ENCODE assay signal across 23 cellular contexts in genomic region chr2:216425008-216425780, GRCh38. TPM values are rescaled to one million over a fixed set of nuclear protein-coding genes. Genes with fewer than 3 reads are reported as not detected.
"Had no signal": no experiment of that assay in that cellular context is flagged by ENCODE, and none has a peak within 500 bp of the region (broad histone marks: within the 10 kb centered on the region; RNA-seq: fewer than 3 reads in every experiment).

No MANE protein-coding gene starts in this region.

- H3K4me3 Mint-ChIP-seq: natural killer cell, neural crest cell had no signal

- H3K4me2 ChIP-seq: hepatocyte had no signal

- H3K36me3 ChIP-seq: uterus had no signal

- H3K4me1 Mint-ChIP-seq: neural crest cell had no signal

- DNase-seq: cerebellar nuclear complex; dermis blood vessel endothelial cell; foreskin keratinocyte; head of caudate nucleus; kidney; left colon; left ventricle myocardium superior; natural killer cell; nucleus accumbens; ovary; right cardiac atrium; spleen; stimulated activated naive CD4-positive, alpha-beta T cell treated with Interleukin-2 at 50 U/mL for 16 hours; thyroid gland; uterus had no signal

- H2AFZ ChIP-seq: hepatocyte had no signal

- H3K4me1 ChIP-seq: foreskin keratinocyte, suprapubic skin, thyroid gland, upper lobe of left lung, uterus had no signal

- H3K27ac ChIP-seq: foreskin keratinocyte, hepatocyte, ovary, spleen, suprapubic skin, thyroid gland, upper lobe of left lung, uterus had no signal

- H3K27me3 ChIP-seq: foreskin keratinocyte, hepatocyte, ovary, spleen, suprapubic skin, thyroid gland, upper lobe of left lung, uterus had no signal

- H3K9me3 Mint-ChIP-seq: natural killer cell, neural crest cell had no signal

- H3K9me3 ChIP-seq: suprapubic skin, thyroid gland, upper lobe of left lung, uterus had no signal

- H3K4me3 ChIP-seq: hepatocyte, lung, ovary, spleen, suprapubic skin, thyroid gland, upper lobe of left lung, uterus had no signal

- ATAC-seq: foreskin keratinocyte, left colon, left ventricle myocardium superior, natural killer cell had no signal

- H3K79me2 ChIP-seq: hepatocyte had no signal

RNA-seq across cellular contexts. Expression of gene MARCHF4, which starts 52.9 kb away (rescaled TPM):
- total RNA-seq: kidney, left ventricle myocardium superior, mesenteric fat pad, mononuclear cell, natural killer cell, posterior vena cava, spleen had no signal
- polyA plus RNA-seq: right cardiac atrium, spleen had no signal
